13 cellular contexts compared by ENCODE assay signal in the genomic region with DNA sequence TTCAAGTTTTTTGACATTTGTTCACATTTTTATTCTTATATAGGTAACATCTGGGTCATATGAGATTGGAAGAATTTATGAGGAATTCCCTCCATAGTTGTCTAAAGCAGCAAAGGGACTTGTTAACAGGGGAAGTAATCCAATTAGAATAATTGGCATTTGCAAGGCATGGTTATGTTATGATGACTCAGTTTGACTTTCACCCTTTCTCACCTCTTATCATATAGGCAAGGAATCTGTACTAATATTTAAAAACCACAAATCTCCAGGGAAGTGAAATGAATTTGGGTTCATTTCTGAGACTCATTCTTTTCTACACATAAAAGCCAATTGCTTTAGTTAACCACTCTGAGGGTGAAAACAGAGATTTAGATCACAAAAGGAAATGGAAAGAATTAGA.
"Had no signal": no experiment of that assay in that cellular context is flagged by ENCODE, and none has a peak within 500 bp of the region (broad histone marks: within the 10 kb centered on the region; RNA-seq: fewer than 3 reads in every experiment).

No MANE protein-coding gene starts in this region.

- H3K27ac Mint-ChIP-seq: activated naive CD4-positive, alpha-beta T cell treated with anti-CD3 and anti-CD28 coated beads for 36 hours; activated naive CD8-positive, alpha-beta T cell treated with anti-CD3 and anti-CD28 coated beads, Interleukin-2, amount 50 U/mL, for 24 hours; stimulated activated naive CD8-positive, alpha-beta T cell treated with anti-CD3 and anti-CD28 coated beads, Interleukin-15, amount 100 ng/mL, for 72 hours had no signal

- H3K27me3 Mint-ChIP-seq: activated naive CD8-positive, alpha-beta T cell treated with anti-CD3 and anti-CD28 coated beads, Interleukin-2, amount 50 U/mL, for 24 hours; stimulated activated naive CD8-positive, alpha-beta T cell treated with anti-CD3 and anti-CD28 coated beads, Interleukin-15, amount 100 ng/mL, for 72 hours had no signal

- H3K9me3 Mint-ChIP-seq: stimulated activated naive CD8-positive, alpha-beta T cell treated with anti-CD3 and anti-CD28 coated beads, Interleukin-15, amount 100 ng/mL, for 72 hours had no signal

- ATAC-seq: activated naive CD8-positive, alpha-beta T cell treated with anti-CD3 and anti-CD28 coated beads, Interleukin-2, amount 50 U/mL, for 24 hours; esophagus mucosa; psoas muscle; sciatic nerve; stimulated activated naive CD8-positive, alpha-beta T cell treated with anti-CD3 and anti-CD28 coated beads, Interleukin-15, amount 100 ng/mL, for 72 hours had no signal

- DNase-seq: activated CD4-positive, alpha-beta T cell treated with anti-CD3 and anti-CD28 coated beads, Interleukin-2, amount 50 U/mL, for 1 hour; activated CD4-positive, CD25-positive, alpha-beta regulatory T cell; activated naive CD4-positive, alpha-beta T cell treated with anti-CD3 and anti-CD28 coated beads for 36 hours; activated naive CD8-positive, alpha-beta T cell treated with anti-CD3 and anti-CD28 coated beads, Interleukin-2, amount 50 U/mL, for 24 hours; activated T-cell treated with anti-CD3 and anti-CD28 coated beads for 4 hours; foreskin melanocyte; mesendoderm; psoas muscle; stimulated activated CD4-positive, alpha-beta T cell treated with anti-CD3 and anti-CD28 coated beads, Interleukin-1b, Interleukin-23, amount 100 ng/mL, for 48 hours; stimulated activated naive CD8-positive, alpha-beta T cell treated with anti-CD3 and anti-CD28 coated beads, Interleukin-15, amount 100 ng/mL, for 72 hours; upper lobe of left lung had no signal

- H3K4me3 ChIP-seq: psoas muscle, upper lobe of left lung had no signal

- H3K4me3 Mint-ChIP-seq: activated naive CD4-positive, alpha-beta T cell treated with anti-CD3 and anti-CD28 coated beads for 36 hours; activated naive CD8-positive, alpha-beta T cell treated with anti-CD3 and anti-CD28 coated beads, Interleukin-2, amount 50 U/mL, for 24 hours; stimulated activated naive CD8-positive, alpha-beta T cell treated with anti-CD3 and anti-CD28 coated beads, Interleukin-15, amount 100 ng/mL, for 72 hours had no signal

- H3K4me1 Mint-ChIP-seq: activated naive CD8-positive, alpha-beta T cell treated with anti-CD3 and anti-CD28 coated beads, Interleukin-2, amount 50 U/mL, for 24 hours; stimulated activated naive CD8-positive, alpha-beta T cell treated with anti-CD3 and anti-CD28 coated beads, Interleukin-15, amount 100 ng/mL, for 72 hours had no signal
